In the genomic region with DNA sequence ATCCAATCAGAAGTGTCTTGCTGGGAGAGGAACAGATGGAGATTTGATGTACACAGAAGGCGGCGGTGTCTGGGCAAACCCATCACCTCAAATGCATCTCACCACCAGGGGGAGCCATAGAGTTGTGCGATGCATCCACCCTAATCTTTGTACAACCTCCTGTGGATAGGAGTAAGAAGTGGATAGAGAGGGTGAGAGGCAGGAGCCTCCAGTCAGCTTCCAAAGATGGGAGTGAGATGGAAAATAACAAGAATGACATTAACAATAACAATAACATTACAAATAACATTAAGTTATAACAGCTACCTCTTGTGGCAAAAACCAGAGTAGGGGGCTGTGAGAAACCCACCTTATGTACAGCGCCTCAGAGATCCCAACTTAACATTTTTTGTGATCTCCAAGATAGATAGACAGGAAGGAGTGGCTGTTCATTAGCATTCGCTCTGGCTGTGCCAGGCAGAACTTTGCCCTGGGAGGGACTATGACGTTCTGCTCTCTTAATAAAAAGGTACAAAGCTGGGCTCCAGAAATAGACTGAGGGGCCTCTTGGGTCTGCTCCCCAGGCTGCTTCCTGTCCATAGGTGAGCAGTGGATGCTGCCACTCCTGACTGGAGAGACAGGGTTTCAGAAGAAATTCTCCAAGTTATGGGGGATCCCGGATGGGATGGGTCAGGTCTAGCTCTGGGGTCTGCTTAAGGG, we compare ENCODE assay signal across 2 cellular contexts.
TF ChIP-seq lines count a peak whose summit lies in the region.

No MANE protein-coding gene starts in this region.

TF ChIP-seq in HEK293, 187 proteins besides CTCF, POLR2A, EP300 and RAD21:
- peak; percentile 32 for TF ChIP-seq ZNF654 (tag by site-specific recombination; IDR thresholded peaks at IDR 0.05; ENCODE audit: low read depth)
- TF ChIP-seq, protein P1, sequence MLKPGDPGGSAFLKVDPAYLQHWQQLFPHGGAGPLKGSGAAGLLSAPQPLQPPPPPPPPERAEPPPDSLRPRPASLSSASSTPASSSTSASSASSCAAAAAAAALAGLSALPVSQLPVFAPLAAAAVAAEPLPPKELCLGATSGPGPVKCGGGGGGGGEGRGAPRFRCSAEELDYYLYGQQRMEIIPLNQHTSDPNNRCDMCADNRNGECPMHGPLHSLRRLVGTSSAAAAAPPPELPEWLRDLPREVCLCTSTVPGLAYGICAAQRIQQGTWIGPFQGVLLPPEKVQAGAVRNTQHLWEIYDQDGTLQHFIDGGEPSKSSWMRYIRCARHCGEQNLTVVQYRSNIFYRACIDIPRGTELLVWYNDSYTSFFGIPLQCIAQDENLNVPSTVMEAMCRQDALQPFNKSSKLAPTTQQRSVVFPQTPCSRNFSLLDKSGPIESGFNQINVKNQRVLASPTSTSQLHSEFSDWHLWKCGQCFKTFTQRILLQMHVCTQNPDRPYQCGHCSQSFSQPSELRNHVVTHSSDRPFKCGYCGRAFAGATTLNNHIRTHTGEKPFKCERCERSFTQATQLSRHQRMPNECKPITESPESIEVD (tag by site-specific recombination; IDR thresholded peaks at IDR 0.05), result no peak

TF ChIP-seq in endothelial cell of umbilical vein, 7 proteins besides CTCF, POLR2A, EP300 and RAD21:
- no peak for TF ChIP-seq POLR2AphosphoS5 (IDR thresholded peaks at IDR 0.05; ENCODE audit: insufficient read depth, low read depth, low read length)
- no peak for TF ChIP-seq GATA2 (IDR thresholded peaks at IDR 0.05; ENCODE audit: insufficient read depth, insufficient read length, low read depth, low read length)
- TF ChIP-seq, protein P2, sequence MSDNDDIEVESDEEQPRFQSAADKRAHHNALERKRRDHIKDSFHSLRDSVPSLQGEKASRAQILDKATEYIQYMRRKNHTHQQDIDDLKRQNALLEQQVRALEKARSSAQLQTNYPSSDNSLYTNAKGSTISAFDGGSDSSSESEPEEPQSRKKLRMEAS (IDR thresholded peaks at IDR 0.05; ENCODE audit: insufficient read depth, insufficient read length), result no peak
- no peak for TF ChIP-seq FOS (IDR thresholded peaks at IDR 0.05; ENCODE audit: borderline replicate concordance, insufficient read depth, low read length)
- TF ChIP-seq EZH2 (IDR thresholded peaks at IDR 0.05; ENCODE audit: borderline replicate concordance, low read depth, low read length, severe bottlenecking), result no peak
